Comparison of ENCODE assay signal across 1 cellular context in genomic region chr17:74778960-74779359, GRCh38.
TF ChIP-seq lines count a peak whose summit lies in the region.

No MANE protein-coding gene starts in this region.

TF ChIP-seq in K562, 482 proteins besides CTCF, POLR2A, EP300 and RAD21:
- TF ChIP-seq JUN (IDR thresholded peaks at IDR 0.05; ENCODE audit: borderline replicate concordance, low read depth, low read length), result peak; percentile 72
- no peak for TF ChIP-seq JUN (CRISPR knock-in tag; IDR thresholded peaks at IDR 0.05; ENCODE audit: borderline replicate concordance)
- TF ChIP-seq MAFG (tag; conservative IDR thresholded peaks at IDR 0.05), result peak; percentile 20; the same call in 1 of the 2 replicates
- TF ChIP-seq CEBPG (CRISPR knock-in tag; IDR thresholded peaks at IDR 0.05), result 0 out of 2 replicates have a peak, but pooled peaks have one; percentile 6
- peak; percentile 87 to 92 for TF ChIP-seq CEBPG (tag; conservative IDR thresholded peaks at IDR 0.05 in 1 of 2, IDR thresholded peaks at IDR 0.05 in 1 of 2)
- TF ChIP-seq SAFB2 (IDR thresholded peaks at IDR 0.05; ENCODE audit: borderline replicate concordance, low read depth, low read length, severe bottlenecking), result no peak
- peak; percentile 69 for TF ChIP-seq DPF2 (IDR thresholded peaks at IDR 0.05)
- TF ChIP-seq SMARCA4 (IDR thresholded peaks at IDR 0.05), result peak; percentile 73
- peak; percentile 34 for TF ChIP-seq MEIS2 (IDR thresholded peaks at IDR 0.05; ENCODE audit: partially characterized antibody)
- no peak for TF ChIP-seq ASH1L (IDR thresholded peaks at IDR 0.05; ENCODE audit: borderline replicate concordance, low read depth, partially characterized antibody)
- no peak for TF ChIP-seq ZNF384 (IDR thresholded peaks at IDR 0.05; ENCODE audit: low read depth, low read length)
- TF ChIP-seq FOSL1 (tag; conservative IDR thresholded peaks at IDR 0.05), result peak; percentile 96
- TF ChIP-seq TAL1 (IDR thresholded peaks at IDR 0.05), result 0 out of 2 replicates have a peak, but pooled peaks have one; percentile 13
- TF ChIP-seq SREBF1 (IDR thresholded peaks at IDR 0.05; ENCODE audit: borderline replicate concordance, low read depth, low read length), result no peak
- TF ChIP-seq JUND (IDR thresholded peaks at IDR 0.05; ENCODE audit: borderline replicate concordance, low read depth, low read length), result peak; percentile 92
- TF ChIP-seq JUND (tag; IDR thresholded peaks at IDR 0.05; ENCODE audit: borderline replicate concordance, low read depth, low read length), result peak; percentile 90
- TF ChIP-seq PHB (CRISPR knock-in tag; IDR thresholded peaks at IDR 0.05), result no peak
- peak; percentile 97 for TF ChIP-seq ATF3 (IDR thresholded peaks at IDR 0.05)
- no peak; the same call in 1 of the 2 replicates for TF ChIP-seq ATF3 (CRISPR knock-in tag; conservative IDR thresholded peaks at IDR 0.05)
- peak; percentile 17 for TF ChIP-seq FOS (IDR thresholded peaks at IDR 0.05; ENCODE audit: extremely low read depth, insufficient read length)
- TF ChIP-seq ZNF644 (tag; IDR thresholded peaks at IDR 0.05; ENCODE audit: low read depth), result no peak
- TF ChIP-seq SMAD1 (IDR thresholded peaks at IDR 0.05; ENCODE audit: low read depth, low read length, partially characterized antibody), result peak; percentile 29
- no peak for TF ChIP-seq REST (CRISPR knock-in tag; IDR thresholded peaks at IDR 0.05; ENCODE audit: low read depth)
- TF ChIP-seq ARID1B (IDR thresholded peaks at IDR 0.05), result peak; percentile 69
- TF ChIP-seq CEBPB (tag; IDR thresholded peaks at IDR 0.05), result peak; percentile 92
- 0 out of 2 replicates have a peak, but pooled peaks have one; percentile 17 for TF ChIP-seq L3MBTL2 (IDR thresholded peaks at IDR 0.05)
- no peak for TF ChIP-seq SMARCA5 (IDR thresholded peaks at IDR 0.05)
- TF ChIP-seq ATF7 (IDR thresholded peaks at IDR 0.05), result peak; percentile 48
- TF ChIP-seq SMARCE1 (IDR thresholded peaks at IDR 0.05), result peak; percentile 76
- peak in 1 of 2 experiments; percentile 84; a peak in 2 of 4 replicates for TF ChIP-seq ZNF318 (IDR thresholded peaks at IDR 0.05; ENCODE audit: borderline replicate concordance in 1 of 2, low read depth in 1 of 2)
- TF ChIP-seq PKNOX1 (IDR thresholded peaks at IDR 0.05), result peak; percentile 30; the same call in 1 of the 2 replicates
